Comparison of ENCODE assay signal across 15 cellular contexts in the genomic region with DNA sequence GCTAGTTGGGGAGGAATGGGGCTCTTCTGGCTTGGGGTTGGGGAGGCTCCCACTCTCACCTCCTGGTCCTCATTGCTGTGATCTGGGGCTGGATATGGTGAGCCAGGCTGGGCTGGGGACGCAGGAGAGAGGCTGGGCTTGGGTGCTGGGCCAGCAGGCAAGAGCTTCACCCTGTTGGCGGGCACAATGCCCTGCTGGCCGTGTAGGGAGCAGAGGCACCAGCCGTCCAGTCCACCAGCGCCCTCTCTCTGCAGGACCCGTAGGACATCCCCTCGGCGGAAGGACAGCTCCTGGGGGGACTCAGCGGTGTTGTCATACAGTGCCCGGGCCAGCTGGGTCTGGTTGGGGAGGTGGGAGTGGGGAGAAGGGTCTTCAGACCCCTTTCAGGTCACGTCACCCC. TPM values are rescaled to one million over a fixed set of nuclear protein-coding genes. Genes with fewer than 3 reads are reported as not detected.
DNase-seq lines count a peak whose midpoint lies in the region; ATAC-seq and TF ChIP-seq lines count a peak whose summit lies in the region.
"Had no signal": no experiment of that assay in that cellular context is flagged by ENCODE, and none has a peak within 500 bp of the region (broad histone marks: within the 10 kb centered on the region; RNA-seq: fewer than 3 reads in every experiment).

No MANE protein-coding gene starts in this region.

- TF ChIP-seq POLR2A in erythroblast (IDR thresholded peaks at IDR 0.05; ENCODE audit: low read length), result no peak

- in situ Hi-C loops in KBM-7 (cut with MboI; ENCODE audit: low pct_unique_long_range_greater_than_20kb, low sequenced_read_pairs), result no loop called here

- intact Hi-C loops in Calu3 (cut with micrococcal nuclease; ENCODE audit: unreplicated experiment), result no loop called here

- no peak overlapping the region for H3K27ac Mint-ChIP-seq in Calu3 (ENCODE audit: unreplicated experiment)
- H3K27ac Mint-ChIP-seq: activated CD4-positive, alpha-beta T cell treated with anti-CD3 and anti-CD28 coated beads, Interleukin-2, amount 10 ng/mL, durations not matched to agents 7 days and 5 days; IgD-negative memory B cell had no signal

- no peak overlapping the region for H3K4me3 Mint-ChIP-seq in Calu3 (ENCODE audit: low read depth, unreplicated experiment)
- H3K4me3 Mint-ChIP-seq: activated CD4-positive, alpha-beta T cell treated with anti-CD3 and anti-CD28 coated beads, Interleukin-2, amount 10 ng/mL, durations not matched to agents 7 days and 5 days; IgD-negative memory B cell had no signal

- ATAC-seq in HG02798 (IDR thresholded peaks at IDR 0.05; ENCODE audit: poor library complexity, unreplicated experiment), result no peak

- CTCF ChIA-PET in Calu3 (lab: Charles Lee), result interaction anchor here (0.9 to 1.0 kb wide), 2 partner anchors 20 to 28 kb away, joined by 3 read pairs; no protein-coding TSS in a partner anchor

- H3K27me3 Mint-ChIP-seq in Calu3 (ENCODE audit: unreplicated experiment), result peaks cover 86% of the 10 kb centered on the region

- no peak for TF ChIP-seq CTCF in Calu3 (IDR thresholded peaks at IDR 0.05; ENCODE audit: unreplicated experiment)

- DNase-seq in Calu3 (peak; percentile 13), NCI-H69 (lab: John Stamatoyannopoulos, UW) (peak; percentile 14), erythroblast (lab: John Stamatoyannopoulos, UW) (peak; percentile 9 to 21), occipital lobe (lab: John Stamatoyannopoulos, UW) (peak; percentile 19), HPDE6-E6E7 (ENCODE audit: extremely low spot score) (no peak), GF-D8 (lab: John Stamatoyannopoulos, UW) (no peak), KBM-7 (no peak)
- DNase-seq: activated CD4-positive, alpha-beta T cell treated with anti-CD3 and anti-CD28 coated beads, Interleukin-2, amount 10 ng/mL, durations not matched to agents 7 days and 5 days; activated naive CD4-positive, alpha-beta T cell treated with Interleukin-2 at 50 U/mL for 16 hours; NCI-H345; stimulated activated naive CD8-positive, alpha-beta T cell treated with anti-CD3 and anti-CD28 coated beads, Interleukin-15, Interleukin-2, amounts not matched to agents 100 U/mL and 50 U/mL, for 24 hours had no signal

- no peaks in the 10 kb centered on the region for H3K4me1 Mint-ChIP-seq in Calu3 (ENCODE audit: low read depth, unreplicated experiment)
- H3K4me1 Mint-ChIP-seq: activated CD4-positive, alpha-beta T cell treated with anti-CD3 and anti-CD28 coated beads, Interleukin-2, amount 10 ng/mL, durations not matched to agents 7 days and 5 days; IgD-negative memory B cell had no signal

- no peaks in the 10 kb centered on the region for H3K9me3 Mint-ChIP-seq in Calu3 (ENCODE audit: low read depth, unreplicated experiment)
- H3K9me3 Mint-ChIP-seq: activated CD4-positive, alpha-beta T cell treated with anti-CD3 and anti-CD28 coated beads, Interleukin-2, amount 10 ng/mL, durations not matched to agents 7 days and 5 days; IgD-negative memory B cell had no signal

- BruUV-seq in Calu3 (replicated peaks; lab: Mats Ljungman, UMichigan), result no TSS peak

- no peaks in the 10 kb centered on the region for H3K36me3 Mint-ChIP-seq in Calu3 (ENCODE audit: insufficient read depth, unreplicated experiment)
- H3K36me3 Mint-ChIP-seq: IgD-negative memory B cell had no signal

RNA-seq across cellular contexts. Expression of a gene that starts 4.5 kb away (rescaled TPM):
- total RNA-seq in Calu3 (2022), result not detected in 2 replicates
- 17.5 TPM for total RNA-seq in occipital lobe
- total RNA-seq: activated CD4-positive, alpha-beta T cell treated with anti-CD3 and anti-CD28 coated beads, Interleukin-2, amount 10 ng/mL, durations not matched to agents 7 days and 5 days; myocyte; SJSA1 had no signal

RNA-seq across cellular contexts. Expression of a gene that starts 7.8 kb away (rescaled TPM):
- total RNA-seq in Calu3 (2022), result 0.39 and 0.61 TPM in 2 replicates
- total RNA-seq in occipital lobe, result 158 TPM

RNA-seq across cellular contexts. Expression of a gene that starts 12.1 kb away (rescaled TPM):
- not detected in 2 replicates for total RNA-seq in Calu3 (2022)
- not detected for total RNA-seq in occipital lobe
- total RNA-seq: activated CD4-positive, alpha-beta T cell treated with anti-CD3 and anti-CD28 coated beads, Interleukin-2, amount 10 ng/mL, durations not matched to agents 7 days and 5 days; myocyte; SJSA1 had no signal

RNA-seq across cellular contexts. Expression of a gene that starts 16.4 kb away (rescaled TPM):
- not detected in 2 replicates for total RNA-seq in Calu3 (2022)
- 0.62 TPM for total RNA-seq in occipital lobe
- total RNA-seq: activated CD4-positive, alpha-beta T cell treated with anti-CD3 and anti-CD28 coated beads, Interleukin-2, amount 10 ng/mL, durations not matched to agents 7 days and 5 days; myocyte; SJSA1 had no signal

RNA-seq across cellular contexts. Expression of a gene that starts 39.2 kb away (rescaled TPM):
- total RNA-seq in Calu3 (2022), result 173 and 181 TPM in 2 replicates
- 59.6 TPM for total RNA-seq in occipital lobe

Comparison
In these comparisons a context has a peak if more than half of its experiments do, and no peak if none do; other contexts are left out.
1. DNase-seq: peak in Calu3 (single experiment), NCI-H69 (single experiment), erythroblast (2 of 2) and occipital lobe (single experiment); none in HPDE6-E6E7 (single experiment), GF-D8 (single experiment) and KBM-7 (single experiment).
2. RNA of a gene that starts 4.5 kb away (total RNA-seq): 17.5 TPM in occipital lobe (single experiment); not detected in Calu3; every median in the first group is over 10 times any median in the second.
3. RNA of a gene that starts 7.8 kb away (total RNA-seq): 158 TPM in occipital lobe (single experiment); 0.39 to 0.61 TPM in Calu3; every median in the first group is over 10 times any median in the second.